1 cellular context compared by ENCODE assay signal in the genomic region with DNA sequence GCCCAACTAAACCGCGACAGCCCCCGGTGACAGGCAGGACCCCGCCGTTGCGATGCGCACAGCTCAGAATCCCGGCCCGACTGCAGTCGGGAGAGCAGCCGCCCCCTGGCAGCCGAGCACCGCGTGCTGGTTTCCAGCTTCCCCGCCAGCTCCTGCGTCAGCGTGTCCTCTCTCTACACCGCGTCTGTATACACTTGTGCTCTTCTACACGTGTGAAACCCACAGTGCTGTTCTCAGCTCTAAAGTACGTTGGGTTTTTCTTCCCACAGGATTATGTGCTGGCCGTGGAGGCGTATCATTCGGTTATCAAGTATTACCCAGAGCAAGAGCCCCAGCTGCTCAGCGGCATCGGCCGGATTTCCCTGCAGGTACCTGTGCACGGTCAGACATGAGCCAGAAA.
TF ChIP-seq lines count a peak whose summit lies in the region.

No MANE protein-coding gene starts in this region.

TF ChIP-seq in IMR-90, 13 proteins besides CTCF, POLR2A, EP300 and RAD21:
- TF ChIP-seq CHD1 (IDR thresholded peaks at IDR 0.05; ENCODE audit: low read depth, low read length), result no peak
- no peak for TF ChIP-seq RCOR1 (IDR thresholded peaks at IDR 0.05; ENCODE audit: insufficient replicate concordance, low read length)
- TF ChIP-seq RFX5 (IDR thresholded peaks at IDR 0.05; ENCODE audit: low read depth, low read length), result no peak
- no peak for TF ChIP-seq NFE2L2 (IDR thresholded peaks at IDR 0.05; ENCODE audit: low read depth, low read length)
- TF ChIP-seq FOS (IDR thresholded peaks at IDR 0.05; ENCODE audit: low read depth, low read length), result no peak
- TF ChIP-seq MAFK (IDR thresholded peaks at IDR 0.05; ENCODE audit: low read depth, low read length), result no peak
- TF ChIP-seq MXI1 (IDR thresholded peaks at IDR 0.05; ENCODE audit: borderline replicate concordance, low read depth, low read length), result no peak
- TF ChIP-seq, protein P1, sequence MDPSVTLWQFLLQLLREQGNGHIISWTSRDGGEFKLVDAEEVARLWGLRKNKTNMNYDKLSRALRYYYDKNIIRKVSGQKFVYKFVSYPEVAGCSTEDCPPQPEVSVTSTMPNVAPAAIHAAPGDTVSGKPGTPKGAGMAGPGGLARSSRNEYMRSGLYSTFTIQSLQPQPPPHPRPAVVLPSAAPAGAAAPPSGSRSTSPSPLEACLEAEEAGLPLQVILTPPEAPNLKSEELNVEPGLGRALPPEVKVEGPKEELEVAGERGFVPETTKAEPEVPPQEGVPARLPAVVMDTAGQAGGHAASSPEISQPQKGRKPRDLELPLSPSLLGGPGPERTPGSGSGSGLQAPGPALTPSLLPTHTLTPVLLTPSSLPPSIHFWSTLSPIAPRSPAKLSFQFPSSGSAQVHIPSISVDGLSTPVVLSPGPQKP (IDR thresholded peaks at IDR 0.05; ENCODE audit: borderline replicate concordance, low read depth, low read length), result no peak
- TF ChIP-seq SMC3 (IDR thresholded peaks at IDR 0.05; ENCODE audit: low read depth, low read length), result no peak
- TF ChIP-seq BHLHE40 (IDR thresholded peaks at IDR 0.05; ENCODE audit: low read depth, low read length), result no peak
- no peak for TF ChIP-seq MAZ (IDR thresholded peaks at IDR 0.05; ENCODE audit: borderline replicate concordance, low read depth, low read length)
- TF ChIP-seq CEBPB (IDR thresholded peaks at IDR 0.05; ENCODE audit: low read depth, low read length), result no peak
- TF ChIP-seq, protein P2, sequence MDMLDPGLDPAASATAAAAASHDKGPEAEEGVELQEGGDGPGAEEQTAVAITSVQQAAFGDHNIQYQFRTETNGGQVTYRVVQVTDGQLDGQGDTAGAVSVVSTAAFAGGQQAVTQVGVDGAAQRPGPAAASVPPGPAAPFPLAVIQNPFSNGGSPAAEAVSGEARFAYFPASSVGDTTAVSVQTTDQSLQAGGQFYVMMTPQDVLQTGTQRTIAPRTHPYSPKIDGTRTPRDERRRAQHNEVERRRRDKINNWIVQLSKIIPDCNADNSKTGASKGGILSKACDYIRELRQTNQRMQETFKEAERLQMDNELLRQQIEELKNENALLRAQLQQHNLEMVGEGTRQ (IDR thresholded peaks at IDR 0.05; ENCODE audit: low read depth, low read length), result no peak
